10 cellular contexts compared by ENCODE assay signal in the genomic region with DNA sequence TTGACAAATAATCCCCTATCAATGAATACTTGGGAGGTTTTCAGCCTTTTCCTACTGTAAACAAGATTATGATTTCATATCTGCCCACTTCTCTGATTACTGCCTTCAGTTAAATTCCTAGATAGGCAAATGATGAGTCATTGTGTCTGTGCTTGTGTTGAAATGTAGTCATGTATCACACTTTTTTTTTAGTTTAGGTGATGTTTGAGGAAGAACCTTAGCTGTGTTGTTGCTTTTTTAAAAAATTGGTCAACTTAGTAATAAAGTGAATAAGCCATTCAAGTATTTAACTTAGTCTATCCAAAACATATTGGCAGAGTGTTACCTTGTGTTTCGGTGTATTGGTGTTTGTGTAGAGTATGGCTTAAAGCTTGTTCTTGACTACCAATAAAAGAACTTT.
DNase-seq lines count a peak whose midpoint lies in the region; ATAC-seq, FAIRE-seq and TF ChIP-seq lines count a peak whose summit lies in the region.
"Had no signal": no experiment of that assay in that cellular context is flagged by ENCODE, and none has a peak within 500 bp of the region (broad histone marks: within the 10 kb centered on the region; RNA-seq: fewer than 3 reads in every experiment).

No MANE protein-coding gene starts in this region.

- ATAC-seq in HG03354 (IDR thresholded peaks at IDR 0.05; ENCODE audit: poor library complexity, severe bottlenecking, unreplicated experiment): no peak

- H3K4me3 Mint-ChIP-seq in osteocyte (ENCODE audit: unreplicated experiment): no peak overlapping the region
- H3K4me3 Mint-ChIP-seq: brain had no signal

- H3K9me3 Mint-ChIP-seq in osteocyte (ENCODE audit: unreplicated experiment): no peaks in the 10 kb centered on the region
- H3K9me3 Mint-ChIP-seq: brain had no signal

- DNase-seq in NOMO-1 (lab: John Stamatoyannopoulos, UW; ENCODE audit: unreplicated experiment in 2 of 2) (peak; percentile 15 to 51), dermis blood vessel endothelial cell (peak; percentile 57), osteocyte (ENCODE audit: extremely low spot score, unreplicated experiment) (no peak), NCI-H748 treated with DMSO at 0.1 percent for 48 hours (lab: John Stamatoyannopoulos, UW) (no peak), activated gamma-delta T cell treated with Interleukin-2 at 50 U/mL for 16 hours (no peak)
- no peak for DNase-seq in stimulated activated CD4-positive, alpha-beta T cell treated with anti-CD3 and anti-CD28 coated beads, Interleukin-4, amount 100 ng/mL, for 1 hour
- DNase-seq: SHP77 treated with DMSO at 0.1 percent for 48 hours had no signal

- H3K4me1 Mint-ChIP-seq in osteocyte (ENCODE audit: unreplicated experiment): peaks cover 43% of the 10 kb centered on the region

- peak; percentile 31 for FAIRE-seq in G401.6 (lab: Jason Lieb, UNC)

- TF ChIP-seq CTCF in osteocyte (IDR thresholded peaks at IDR 0.05): no peak

- H3K36me3 Mint-ChIP-seq in osteocyte (ENCODE audit: unreplicated experiment): peaks cover 52% of the 10 kb centered on the region

- H3K27ac Mint-ChIP-seq in osteocyte (ENCODE audit: unreplicated experiment): peak overlapping the region; percentile 42

- no peaks in the 10 kb centered on the region for H3K27me3 Mint-ChIP-seq in osteocyte (ENCODE audit: unreplicated experiment)
- H3K27me3 Mint-ChIP-seq: brain had no signal

Comparison
In these comparisons a context has a peak if more than half of its experiments do, and no peak if none do; other contexts are left out.
1. DNase-seq: peak in NOMO-1 (2 of 2) and dermis blood vessel endothelial cell (single experiment); none in osteocyte (single experiment), NCI-H748 treated with DMSO at 0.1 percent for 48 hours (single experiment), stimulated activated CD4-positive, alpha-beta T cell treated with anti-CD3 and anti-CD28 coated beads, Interleukin-4, amount 100 ng/mL, for 1 hour (single experiment) and activated gamma-delta T cell treated with Interleukin-2 at 50 U/mL for 16 hours (single experiment).